ENCODE assay signal across 15 cellular contexts in the genomic region with DNA sequence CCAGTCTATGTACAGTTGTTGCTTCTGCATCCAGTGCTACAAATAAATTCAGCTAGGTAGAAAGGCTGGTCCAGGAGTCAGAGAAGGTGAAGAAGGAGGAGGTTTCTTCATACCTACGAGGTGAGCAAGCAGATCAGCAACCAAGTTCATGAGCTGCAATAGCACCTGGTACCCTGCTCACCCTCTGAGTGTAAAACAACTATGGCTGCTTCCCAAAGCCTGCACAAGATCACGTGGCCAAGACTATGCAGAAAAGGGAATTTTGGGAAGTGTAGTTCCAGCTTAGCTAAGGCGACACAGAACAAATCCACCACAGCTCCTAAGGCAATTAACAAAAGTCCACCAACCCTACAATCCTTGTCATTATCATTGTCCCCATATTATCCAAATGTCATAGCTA.
A peak's percentile ranks its signal among the peaks of the same experiment; 100 is the strongest.
DNase-seq lines count a peak whose midpoint lies in the region; ATAC-seq, FAIRE-seq and TF ChIP-seq lines count a peak whose summit lies in the region.
"Had no signal": no experiment of that assay in that cellular context is flagged by ENCODE, and none has a peak within 500 bp of the region (broad histone marks: within the 10 kb centered on the region; RNA-seq: fewer than 3 reads in every experiment).

No MANE protein-coding gene starts in this region.

- H2BK20ac ChIP-seq in H9 (ENCODE audit: low read depth, low read length, poor library complexity, severe bottlenecking) = no peak overlapping the region

- H3K23me2 ChIP-seq in H9 (ENCODE audit: insufficient read length, low read depth, low read length, poor library complexity, severe bottlenecking) = no peaks in the 10 kb centered on the region

- H3K79me2 ChIP-seq in K562 (ENCODE audit: control insufficient read depth, insufficient read depth, low read length) (no peaks in the 10 kb centered on the region), H9 (ENCODE audit: insufficient read depth, low read length) (no peaks in the 10 kb centered on the region)

- ATAC-seq in K562 = no peak
- ATAC-seq in activated T-cell treated with anti-CD3 and anti-CD28 coated beads, Interleukin-2, amount 50 U/mL, for 72 hours (replicated peaks in 1 of 2) = no peak

- H2BK12ac ChIP-seq in H9 (ENCODE audit: insufficient read length, low read depth, low read length) = no peak overlapping the region

- no peak overlapping the region for H3K14ac ChIP-seq in H9 (ENCODE audit: insufficient read depth, low read length)

- CTCF ChIA-PET in K562 (lab: Yijun Ruan, JAX; ENCODE audit: low intra/inter-chr PET ratio) = no interaction called here

- H3K56ac ChIP-seq in H9 (ENCODE audit: insufficient read length, low read depth, low read length) = no peak overlapping the region

- H3K27ac Mint-ChIP-seq in H9 = no peak overlapping the region
- no peak overlapping the region for H3K27ac Mint-ChIP-seq in activated T-cell treated with anti-CD3 and anti-CD28 coated beads, Interleukin-2, amount 50 U/mL, for 72 hours
- H3K27ac Mint-ChIP-seq: CD8-positive, alpha-beta memory T cell had no signal

- H2BK15ac ChIP-seq in H9 (ENCODE audit: low read depth, low read length) = no peak overlapping the region

- H3K36me3 ChIP-seq in K562 (ENCODE audit: control insufficient read depth, insufficient read depth, low read length) (no peaks in the 10 kb centered on the region), neuron (ENCODE audit: insufficient read depth, low read length) (no peaks in the 10 kb centered on the region)
- H3K36me3 ChIP-seq: BLaER1 had no signal

- no peak overlapping the region for H3K23ac ChIP-seq in H9 (ENCODE audit: insufficient read length, low read depth, low read length)

- H3T11ph ChIP-seq in H9 (ENCODE audit: low read length) = no peak overlapping the region

- H2BK5ac ChIP-seq in H9 (ENCODE audit: insufficient read length, low read length) = no peak overlapping the region

- H2AFZ ChIP-seq in K562 (ENCODE audit: low read depth, low read length) (0 out of 2 replicates have a peak overlapping the region, but pooled peaks have one; percentile 2), neuron (ENCODE audit: low read depth, low read length) (peak overlapping the region; percentile 14), H9 (ENCODE audit: low read length) (no peak overlapping the region)

- no peak for TF ChIP-seq RAD21 in K562 (CRISPR knock-in tag; conservative IDR thresholded peaks at IDR 0.05 in 1 of 2, IDR thresholded peaks at IDR 0.05 in 1 of 2)

- no peaks in the 10 kb centered on the region for H4K20me1 ChIP-seq in K562 (replicated peaks; ENCODE audit: control insufficient read depth, insufficient read depth, low read length)
- H4K20me1 ChIP-seq in H9 (ENCODE audit: control insufficient read depth, insufficient read depth, insufficient read length) = no peaks in the 10 kb centered on the region
- H4K20me1 ChIP-seq: BLaER1 had no signal

- in situ Hi-C loops in K562 (cut with MboI) = no loop called here

- peaks cover 6 to 27% (median 8%) of the 10 kb centered on the region in 3 experiments for H3K36me3 Mint-ChIP-seq in H9 (ENCODE audit: insufficient read depth in 1 of 3, low read depth in 3 of 3)
- peaks cover 2 to 3% of the 10 kb centered on the region in 2 donors for H3K36me3 Mint-ChIP-seq in activated T-cell treated with anti-CD3 and anti-CD28 coated beads, Interleukin-2, amount 50 U/mL, for 72 hours (ENCODE audit: insufficient read depth in 2 of 2)
- H3K36me3 Mint-ChIP-seq: CD8-positive, alpha-beta memory T cell had no signal

- no peaks in the 10 kb centered on the region for H3K9me1 ChIP-seq in K562 (ENCODE audit: control insufficient read depth, insufficient read depth, low read length)

- H3K4me1 Mint-ChIP-seq in H9 = peaks cover 16 to 25% of the 10 kb centered on the region in 2 experiments
- H3K4me1 Mint-ChIP-seq in activated T-cell treated with anti-CD3 and anti-CD28 coated beads, Interleukin-2, amount 50 U/mL, for 72 hours (ENCODE audit: low read depth) = no peaks in the 10 kb centered on the region
- H3K4me1 Mint-ChIP-seq: CD8-positive, alpha-beta memory T cell had no signal

- H2BK120ac ChIP-seq in H9 (ENCODE audit: low read depth, low read length, poor library complexity, severe bottlenecking) = no peak overlapping the region

- POLR2A ChIA-PET in K562 (lab: Yijun Ruan, JAX) = no interaction called here

- no peak overlapping the region for H4K91ac ChIP-seq in H9 (ENCODE audit: insufficient read length, low read depth, low read length)

- DNase-seq in Daoy (ENCODE audit: low read depth) (peak; percentile 19), M059J (ENCODE audit: low read depth) (peak; percentile 20), K562 (ENCODE audit: extremely low read depth in 1 of 4, low spot score in 3 of 4) (no peak), H9 (no peak)
- DNase-seq in activated CD4-positive, alpha-beta T cell treated with anti-CD3 and anti-CD28 coated beads, Interleukin-2, amount 50 U/mL, for 48 hours = no peak
- DNase-seq in activated T-cell treated with anti-CD3 and anti-CD28 coated beads, Interleukin-2, amount 50 U/mL, for 72 hours = no peak
- DNase-seq: CD8-positive, alpha-beta memory T cell; GOT3; MV-4-11; NCI-H1436; NCI-H2081; NCI-H69 had no signal

- intact Hi-C loops in K562 (cut with micrococcal nuclease) = no loop called here

- H3K79me1 ChIP-seq in H9 (ENCODE audit: insufficient read depth, low read depth, low read length, poor library complexity, severe bottlenecking) = no peaks in the 10 kb centered on the region

- H3K4me3 ChIP-seq in K562 (no peak overlapping the region), neuron (ENCODE audit: low read length) (no peak overlapping the region)
- H3K4me3 ChIP-seq: BLaER1 had no signal

- no peak overlapping the region for H4K5ac ChIP-seq in H9 (ENCODE audit: insufficient read length, low read depth, low read length)

- TF ChIP-seq POLR2A in K562 (conservative IDR thresholded peaks at IDR 0.05) = no peak

- H3K27ac ChIP-seq in K562 (ENCODE audit: extremely low read depth, low read depth, low read length) = no peak overlapping the region
- H3K27ac ChIP-seq in H9 (ENCODE audit: insufficient read length, low read depth, low read length) = no peak overlapping the region
- H3K27ac ChIP-seq: BLaER1 had no signal

- TF ChIP-seq EP300 in K562 (IDR thresholded peaks at IDR 0.05; ENCODE audit: low read length) = no peak

- H4K8ac ChIP-seq in H9 (replicated peaks; ENCODE audit: insufficient read length, low read depth, low read length) = no peak overlapping the region

- no TSS peak for BruUV-seq in K562 (replicated peaks; lab: Mats Ljungman, UMichigan)

- no peak overlapping the region for H3K4ac ChIP-seq in H9 (ENCODE audit: low read depth, low read length)

- H3K9ac ChIP-seq in K562 (ENCODE audit: insufficient read depth in 1 of 2, low read depth in 2 of 2, low read length in 2 of 2) (no peak overlapping the region), H9 (ENCODE audit: extremely low read depth, insufficient read length, low read length) (no peak overlapping the region)
- H3K9ac ChIP-seq: BLaER1 had no signal

- no peak overlapping the region for H2AK5ac ChIP-seq in H9 (ENCODE audit: insufficient read length, low read length)

- peaks cover 30 to 32% of the 10 kb centered on the region in 2 experiments for H3K9me3 Mint-ChIP-seq in H9
- H3K9me3 Mint-ChIP-seq in activated T-cell treated with anti-CD3 and anti-CD28 coated beads, Interleukin-2, amount 50 U/mL, for 72 hours = peaks cover 3 to 7% of the 10 kb centered on the region in 2 donors

- H3K4me1 ChIP-seq in K562 (replicated peaks in 1 of 2; ENCODE audit: control insufficient read depth in 2 of 2, insufficient read depth in 2 of 2, low read length in 2 of 2) (no peaks in the 10 kb centered on the region; a peak in 1 of 5 replicates), neuron (ENCODE audit: insufficient read depth, low read length) (no peaks in the 10 kb centered on the region), H9 (ENCODE audit: insufficient read depth, low read length) (no peaks in the 10 kb centered on the region; the same call in 1 of the 2 replicates)
- H3K4me1 ChIP-seq: BLaER1 had no signal

- peak; percentile 51 for FAIRE-seq in K562 (lab: Jason Lieb, UNC)
- FAIRE-seq: RCC 7860 had no signal

- WGBS in K562 (ENCODE audit: insufficient coverage, low coverage, missing lambda C conversion rate) = 0% methylated on average over 3 of the region's 3 CpGs
- WGBS in H9 (ENCODE audit: extremely low coverage, insufficient read length, low lambda C conversion rate) = no CpG with 5 or more reads among the region's 3 CpGs

- TF ChIP-seq CTCF in K562 (IDR thresholded peaks at IDR 0.05 in 2 of 3, conservative IDR thresholded peaks at IDR 0.05 in 1 of 3; ENCODE audit: insufficient read depth in 2 of 3, low read depth in 1 of 3, low read length in 3 of 3) = no peak
- no peak for TF ChIP-seq CTCF in H9 (conservative IDR thresholded peaks at IDR 0.05)

- H3K27me3 ChIP-seq in K562 (ENCODE audit: control insufficient read depth in 2 of 2, insufficient read depth in 2 of 2, low read length in 2 of 2) = no peaks in the 10 kb centered on the region
- no peaks in the 10 kb centered on the region for H3K27me3 ChIP-seq in neuron (ENCODE audit: insufficient read depth, low read length)
- no peaks in the 10 kb centered on the region for H3K27me3 ChIP-seq in H9 (ENCODE audit: insufficient read depth, low read length)
- H3K27me3 ChIP-seq: BLaER1 had no signal

- no peak overlapping the region for H3K18ac ChIP-seq in H9 (ENCODE audit: insufficient read length, low read depth, low read length)

- no peak overlapping the region for H3K4me2 ChIP-seq in K562 (ENCODE audit: insufficient read depth, low read length)
- H3K4me2 ChIP-seq in H9 (ENCODE audit: insufficient read depth, insufficient read length, low read length) = no peak overlapping the region
- H3K4me2 ChIP-seq: BLaER1 had no signal

- H3K27me3 Mint-ChIP-seq in H9 (ENCODE audit: low read depth) = peaks cover 4% of the 10 kb centered on the region; the same call in 1 of the 2 replicates
- H3K27me3 Mint-ChIP-seq in activated T-cell treated with anti-CD3 and anti-CD28 coated beads, Interleukin-2, amount 50 U/mL, for 72 hours (ENCODE audit: low read depth) = no peaks in the 10 kb centered on the region

- no peaks in the 10 kb centered on the region for H3K9me3 ChIP-seq in K562 (replicated peaks; ENCODE audit: control insufficient read depth, insufficient read depth, low read depth, low read length)
- H3K9me3 ChIP-seq in neuron (ENCODE audit: low read length) = no peaks in the 10 kb centered on the region
- no peaks in the 10 kb centered on the region for H3K9me3 ChIP-seq in H9 (ENCODE audit: control insufficient read depth, low read depth, low read length)

- H3K4me3 Mint-ChIP-seq in H9 = no peak overlapping the region
- H3K4me3 Mint-ChIP-seq in activated T-cell treated with anti-CD3 and anti-CD28 coated beads, Interleukin-2, amount 50 U/mL, for 72 hours = no peak overlapping the region
- H3K4me3 Mint-ChIP-seq: CD8-positive, alpha-beta memory T cell had no signal

TF ChIP-seq in K562, 482 proteins besides CTCF, POLR2A, EP300 and RAD21 (continues in another document):
- TF ChIP-seq MCM5 (IDR thresholded peaks at IDR 0.05; ENCODE audit: low read depth) = no peak
- TF ChIP-seq PTBP1 (IDR thresholded peaks at IDR 0.05; ENCODE audit: low read depth, low read length) = no peak
- TF ChIP-seq ETV5 (CRISPR knock-in tag; IDR thresholded peaks at IDR 0.05; ENCODE audit: low read depth) = no peak

Comparison
In these comparisons a context has a peak if more than half of its experiments do, and no peak if none do; other contexts are left out.
1. DNase-seq: peak in Daoy (single experiment) and M059J (single experiment); none in K562 (0 of 4), H9 (single experiment), activated CD4-positive, alpha-beta T cell treated with anti-CD3 and anti-CD28 coated beads, Interleukin-2, amount 50 U/mL, for 48 hours (0 of 2) and activated T-cell treated with anti-CD3 and anti-CD28 coated beads, Interleukin-2, amount 50 U/mL, for 72 hours (0 of 2).